In genomic region chr5:92364986-92365550, GRCh38 we compare ENCODE assay signal across 20 cellular contexts.
A peak's percentile ranks its signal among the peaks of the same experiment; 100 is the strongest.
DNase-seq lines count a peak whose midpoint lies in the region; ATAC-seq, FAIRE-seq and TF ChIP-seq lines count a peak whose summit lies in the region.
"Had no signal": no experiment of that assay in that cellular context is flagged by ENCODE, and none has a peak within 500 bp of the region (broad histone marks: within the 10 kb centered on the region; RNA-seq: fewer than 3 reads in every experiment).

No MANE protein-coding gene starts in this region.

- POLR2A ChIA-PET in AG04449 (lab: Yijun Ruan, JAX): no interaction called here
- POLR2A ChIA-PET in RWPE1 (lab: Yijun Ruan, JAX; ENCODE audit: low non-redundant PET): no interaction called here

- TF ChIP-seq CTCF in AG04449 (IDR thresholded peaks at IDR 0.05; ENCODE audit: insufficient read depth, low read length, missing control alignments) (no peak), dorsolateral prefrontal cortex (IDR thresholded peaks at IDR 0.05 in 54 of 56, conservative IDR thresholded peaks at IDR 0.05 in 2 of 56; ENCODE audit: low read depth in 1 of 56, partially characterized antibody in 56 of 56) (no peak), RWPE1 (conservative IDR thresholded peaks at IDR 0.05; ENCODE audit: low read depth) (no peak)

- no peaks in the 10 kb centered on the region for H3K27me3 ChIP-seq in GM23248 (replicated peaks; ENCODE audit: insufficient read depth)
- H3K27me3 ChIP-seq in dorsolateral prefrontal cortex: no peaks in the 10 kb centered on the region

- no peak overlapping the region for H3K9ac ChIP-seq in GM23248
- H3K9ac ChIP-seq: KMS-11, parathyroid adenoma had no signal

- peaks cover 6% of the 10 kb centered on the region; the same call in 1 of the 2 replicates for H3F3A ChIP-seq in GM23248 (ENCODE audit: insufficient read depth)

- no peaks in the 10 kb centered on the region for H3K9me3 ChIP-seq in GM23248 (ENCODE audit: low read depth)

- ATAC-seq in GM19023 (IDR thresholded peaks at IDR 0.05; ENCODE audit: unreplicated experiment): no peak
- ATAC-seq: activated CD8-positive, alpha-beta T cell treated with anti-CD3 and anti-CD28 coated beads for 36 hours; activated T-cell treated with anti-CD3 and anti-CD28 coated beads, Interleukin-2, amount 50 U/mL, for 4 hours; T-helper 17 cell had no signal

- H3K4me3 ChIP-seq in AG04449 (ENCODE audit: low read depth, low read length): no peak overlapping the region
- H3K4me3 ChIP-seq in GM23248: no peak overlapping the region
- H3K4me3 ChIP-seq in dorsolateral prefrontal cortex: no peak overlapping the region

- no peak for FAIRE-seq in GM12891 (lab: Jason Lieb, UNC)

- WGBS in GM23248 (ENCODE audit: low coverage in 1 of 2, low lambda C conversion rate in 2 of 2, missing lambda C conversion rate in 2 of 2), 2 experiments: 17 to 20% methylated on average over 3 of the region's 3 CpGs

- in situ Hi-C loops in GM23248 (cut with MboI): no loop called here

- peak overlapping the region; percentile 17; the same call in 1 of the 2 replicates for H2AFZ ChIP-seq in GM23248
- H2AFZ ChIP-seq: parathyroid adenoma had no signal

- CTCF ChIA-PET in AG04449 (lab: Yijun Ruan, JAX) (no interaction called here), RWPE1 (lab: Yijun Ruan, JAX) (interaction anchor here (0.6 kb wide), 1 partner anchor 517 kb away, joined by 5 read pairs; no protein-coding TSS in a partner anchor)

- H3K9me2 ChIP-seq in GM23248 (ENCODE audit: insufficient read depth): no peaks in the 10 kb centered on the region

- no peak for TF ChIP-seq POLR2A in GM12891 (IDR thresholded peaks at IDR 0.05; ENCODE audit: low read depth, low read length)

- H3K4me2 ChIP-seq in GM23248 (ENCODE audit: unreplicated experiment): peak overlapping the region; percentile 19
- H3K4me2 ChIP-seq: KMS-11 had no signal

- DNase-seq in AG04449 (ENCODE audit: low read depth, low spot score) (peak; percentile 23), GM23248 (peak; percentile 71), dorsolateral prefrontal cortex (peak in 7 of 10 donors; percentile 4 to 69 (median 41)), mucosa of gallbladder (ENCODE audit: low spot score) (peak; percentile 24), GM12891 (ENCODE audit: insufficient read length, low spot score) (no peak), COR-L47 (lab: John Stamatoyannopoulos, UW) (no peak), RWPE1 (ENCODE audit: low spot score) (no peak)
- DNase-seq: activated CD8-positive, alpha-beta T cell treated with anti-CD3 and anti-CD28 coated beads for 36 hours; activated naive CD4-positive, alpha-beta T cell treated with anti-CD3 and anti-CD28 coated beads, Interleukin-2, amount 50 U/mL, for 16 hours; activated T-cell treated with anti-CD3 and anti-CD28 coated beads, Interleukin-2, amount 50 U/mL, for 4 hours; glutamatergic neuron; HCEC 1CT; naive B cell; NCI-H1417; NCI-H69; T-helper 17 cell; WERI-Rb-1 had no signal

- H3K79me2 ChIP-seq in GM23248 (ENCODE audit: insufficient read depth): no peaks in the 10 kb centered on the region
- H3K79me2 ChIP-seq: parathyroid adenoma had no signal

- intact Hi-C loops in dorsolateral prefrontal cortex (cut with DNase I): no loop called here

- no peak overlapping the region for H3K27ac ChIP-seq in GM23248
- peak overlapping the region in 7 of 59 donors; percentile 20 to 78 (median 49) for H3K27ac ChIP-seq in dorsolateral prefrontal cortex
- H3K27ac ChIP-seq in RWPE1: no peak overlapping the region
- H3K27ac ChIP-seq: KMS-11, parathyroid adenoma, WERI-Rb-1 had no signal

- no peaks in the 10 kb centered on the region for H3K36me3 ChIP-seq in GM23248 (ENCODE audit: low read depth)
- H3K36me3 ChIP-seq: WERI-Rb-1 had no signal

- H4K20me1 ChIP-seq in GM23248 (ENCODE audit: insufficient read depth): no peaks in the 10 kb centered on the region

- H3K4me1 ChIP-seq in GM23248 (ENCODE audit: insufficient read depth): peaks cover 10% of the 10 kb centered on the region
- H3K4me1 ChIP-seq: parathyroid adenoma had no signal

TF ChIP-seq in GM12891, 5 proteins besides CTCF, POLR2A, EP300 and RAD21:
- TF ChIP-seq SPI1 (IDR thresholded peaks at IDR 0.05; ENCODE audit: low read depth, low read length): no peak
- TF ChIP-seq POLR2AphosphoS5 (IDR thresholded peaks at IDR 0.05; ENCODE audit: low read depth, low read length): no peak
- TF ChIP-seq POU2F2 (IDR thresholded peaks at IDR 0.05; ENCODE audit: low read depth, low read length): no peak
- TF ChIP-seq TAF1 (IDR thresholded peaks at IDR 0.05; ENCODE audit: low read depth, low read length): no peak
- TF ChIP-seq PAX5 (IDR thresholded peaks at IDR 0.05; ENCODE audit: insufficient read depth, low read length, severe bottlenecking): no peak

Comparison
In these comparisons a context has a peak if more than half of its experiments do, and no peak if none do; other contexts are left out.
1. DNase-seq: peak in AG04449 (single experiment), GM23248 (single experiment), dorsolateral prefrontal cortex (7 of 10) and mucosa of gallbladder (single experiment); none in GM12891 (single experiment), COR-L47 (single experiment) and RWPE1 (single experiment).